Comparison of ENCODE assay signal across 19 cellular contexts in genomic region chr1:84756455-84757082, GRCh38.
DNase-seq lines count a peak whose midpoint lies in the region; ATAC-seq and TF ChIP-seq lines count a peak whose summit lies in the region.
"Had no signal": no experiment of that assay in that cellular context is flagged by ENCODE, and none has a peak within 500 bp of the region (broad histone marks: within the 10 kb centered on the region; RNA-seq: fewer than 3 reads in every experiment).

No MANE protein-coding gene starts in this region.

- H4K91ac ChIP-seq in H9 (ENCODE audit: insufficient read length, low read depth, low read length), result no peak overlapping the region

- no peak overlapping the region for H2BK15ac ChIP-seq in H9 (ENCODE audit: low read depth, low read length)
- H2BK15ac ChIP-seq in mesendoderm (replicated peaks; ENCODE audit: low read depth), result no peak overlapping the region

- H3K27ac ChIP-seq in H9 (ENCODE audit: insufficient read length, low read depth, low read length), result no peak overlapping the region
- H3K27ac ChIP-seq in mesendoderm (ENCODE audit: low read depth, low read length), result no peak overlapping the region
- no peak overlapping the region for H3K27ac ChIP-seq in body of pancreas
- H3K27ac ChIP-seq: BLaER1, HL-60, KMS-11, SK-N-MC had no signal

- peak overlapping the region in 2 of 3 experiments; percentile 27 to 46; a peak in 3 of 7 replicates for H3K27ac Mint-ChIP-seq in H9

- H2AFZ ChIP-seq in H9 (ENCODE audit: low read length), result no peak overlapping the region

- H4K8ac ChIP-seq in H9 (replicated peaks; ENCODE audit: insufficient read length, low read depth, low read length), result no peak overlapping the region
- no peak overlapping the region for H4K8ac ChIP-seq in mesendoderm (ENCODE audit: low read depth, low read length)

- H3K27me3 ChIP-seq in H9 (ENCODE audit: insufficient read depth, low read length) (no peaks in the 10 kb centered on the region), mesendoderm (ENCODE audit: insufficient read depth, low read length, poor library complexity) (no peaks in the 10 kb centered on the region), body of pancreas (no peaks in the 10 kb centered on the region)
- H3K27me3 ChIP-seq: BLaER1 had no signal

- H2BK20ac ChIP-seq in H9 (ENCODE audit: low read depth, low read length, poor library complexity, severe bottlenecking), result no peak overlapping the region

- H3K4me1 ChIP-seq in H9 (ENCODE audit: insufficient read depth, low read length) (no peaks in the 10 kb centered on the region), mesendoderm (ENCODE audit: control insufficient read depth, low read depth, low read length) (no peaks in the 10 kb centered on the region), body of pancreas (peaks cover 6% of the 10 kb centered on the region)

- H3K4me2 ChIP-seq in H9 (ENCODE audit: insufficient read depth, insufficient read length, low read length) (no peak overlapping the region), mesendoderm (ENCODE audit: low read length) (no peak overlapping the region)
- H3K4me2 ChIP-seq: BLaER1, KMS-11 had no signal

- no CpG with 5 or more reads among the region's 3 CpGs for WGBS in H9 (ENCODE audit: extremely low coverage, insufficient read length, low lambda C conversion rate)
- WGBS in mesendoderm (ENCODE audit: extremely low coverage, insufficient coverage, low lambda C conversion rate), result no CpG with 5 or more reads among the region's 3 CpGs
- 35 to 54% methylated on average over 3 of the region's 3 CpGs for WGBS in body of pancreas, 2 donors

- H3K23ac ChIP-seq in H9 (ENCODE audit: insufficient read length, low read depth, low read length), result no peak overlapping the region
- no peak overlapping the region for H3K23ac ChIP-seq in mesendoderm (ENCODE audit: low read length)

- DNase-seq in EL, result peak; percentile 35
- DNase-seq in H9, result no peak
- peak; percentile 4 for DNase-seq in RKO (ENCODE audit: low spot score)
- peak; percentile 43 for DNase-seq in mesendoderm
- no peak for DNase-seq in stimulated activated CD4-positive, alpha-beta T cell treated with anti-CD3 and anti-CD28 coated beads, Interleukin-4, amount 100 ng/mL, for 1 hour
- DNase-seq in body of pancreas, result no peak
- DNase-seq: CD8-positive, alpha-beta memory T cell; DMS153; NCI-H1436 treated with DMSO at 0.1 percent for 48 hours; NCI-H2029 treated with DMSO at 0.1 percent for 48 hours; NCI-H510A; NCI-H774; T-helper 1 cell; T1000 had no signal

- H2BK120ac ChIP-seq in H9 (ENCODE audit: low read depth, low read length, poor library complexity, severe bottlenecking), result no peak overlapping the region
- H2BK120ac ChIP-seq in mesendoderm (ENCODE audit: low read depth, low read length), result no peak overlapping the region

- no peak overlapping the region for H3K14ac ChIP-seq in H9 (ENCODE audit: insufficient read depth, low read length)

- peak overlapping the region in 1 of 2 experiments; percentile 33; a peak in 2 of 5 replicates for H3K4me3 Mint-ChIP-seq in H9
- H3K4me3 Mint-ChIP-seq: CD8-positive, alpha-beta memory T cell had no signal

- H3K23me2 ChIP-seq in H9 (ENCODE audit: insufficient read length, low read depth, low read length, poor library complexity, severe bottlenecking), result no peaks in the 10 kb centered on the region

- ATAC-seq in body of pancreas, result no peak
- ATAC-seq in GM18519 (IDR thresholded peaks at IDR 0.05; ENCODE audit: low FRiP score, unreplicated experiment), result no peak

- no peak overlapping the region for H3K9ac ChIP-seq in H9 (ENCODE audit: extremely low read depth, insufficient read length, low read length)
- H3K9ac ChIP-seq in mesendoderm (ENCODE audit: low read length), result no peak overlapping the region
- H3K9ac ChIP-seq: BLaER1, KMS-11 had no signal

- H3K79me1 ChIP-seq in H9 (ENCODE audit: insufficient read depth, low read depth, low read length, poor library complexity, severe bottlenecking) (no peaks in the 10 kb centered on the region), mesendoderm (ENCODE audit: low read length) (no peaks in the 10 kb centered on the region)

- H3T11ph ChIP-seq in H9 (ENCODE audit: low read length), result no peak overlapping the region

- TF ChIP-seq CTCF in H9 (conservative IDR thresholded peaks at IDR 0.05), result no peak
- TF ChIP-seq CTCF in body of pancreas (IDR thresholded peaks at IDR 0.05), result no peak

- H3K79me2 ChIP-seq in H9 (ENCODE audit: insufficient read depth, low read length) (no peaks in the 10 kb centered on the region), mesendoderm (ENCODE audit: control insufficient read depth, insufficient read depth, low read length) (no peaks in the 10 kb centered on the region)

- intact Hi-C loops in body of pancreas (cut with DNase I), result loop anchor here (10.0 kb wide), 1 partner anchor 132 kb away; no protein-coding TSS in a partner anchor

- no peak overlapping the region for H2BK5ac ChIP-seq in H9 (ENCODE audit: insufficient read length, low read length)
- H2BK5ac ChIP-seq in mesendoderm (ENCODE audit: low read length), result no peak overlapping the region

- H3K4ac ChIP-seq in H9 (ENCODE audit: low read depth, low read length), result no peak overlapping the region
- H3K4ac ChIP-seq in mesendoderm (ENCODE audit: low read depth, low read length), result no peak overlapping the region

- H3K4me1 Mint-ChIP-seq in H9, result peaks cover 39 to 40% of the 10 kb centered on the region in 2 experiments

- H3K36me3 ChIP-seq in mesendoderm (ENCODE audit: control insufficient read depth, insufficient read depth, low read length), result no peaks in the 10 kb centered on the region
- H3K36me3 ChIP-seq in body of pancreas (replicated peaks in 1 of 2; ENCODE audit: insufficient read depth in 1 of 2, low read depth in 2 of 2), result no peaks in the 10 kb centered on the region
- H3K36me3 ChIP-seq: BLaER1 had no signal

- H3K56ac ChIP-seq in H9 (ENCODE audit: insufficient read length, low read depth, low read length), result no peak overlapping the region
- no peak overlapping the region for H3K56ac ChIP-seq in mesendoderm (ENCODE audit: low read length)

- H3K9me3 ChIP-seq in H9 (ENCODE audit: control insufficient read depth, low read depth, low read length), result no peaks in the 10 kb centered on the region
- no peaks in the 10 kb centered on the region for H3K9me3 ChIP-seq in body of pancreas
- H3K9me3 ChIP-seq: BLaER1 had no signal

- no peak for TF ChIP-seq POLR2A in body of pancreas (IDR thresholded peaks at IDR 0.05)

- H3K27me3 Mint-ChIP-seq in H9 (ENCODE audit: low read depth), result no peaks in the 10 kb centered on the region

- H3K36me3 Mint-ChIP-seq in H9 (ENCODE audit: insufficient read depth in 1 of 3, low read depth in 3 of 3), result no peaks in the 10 kb centered on the region
- H3K36me3 Mint-ChIP-seq: CD8-positive, alpha-beta memory T cell had no signal

- no peak overlapping the region for H2BK12ac ChIP-seq in H9 (ENCODE audit: insufficient read length, low read depth, low read length)

- H4K5ac ChIP-seq in H9 (ENCODE audit: insufficient read length, low read depth, low read length) (no peak overlapping the region), mesendoderm (ENCODE audit: low read length) (no peak overlapping the region)

- H2AK5ac ChIP-seq in H9 (ENCODE audit: insufficient read length, low read length), result no peak overlapping the region
- no peak overlapping the region for H2AK5ac ChIP-seq in mesendoderm (ENCODE audit: low read length)

- no peak overlapping the region for H3K4me3 ChIP-seq in mesendoderm (ENCODE audit: low read length)
- no peak overlapping the region for H3K4me3 ChIP-seq in body of pancreas
- H3K4me3 ChIP-seq: BLaER1, SK-N-MC had no signal

- H4K20me1 ChIP-seq in H9 (ENCODE audit: control insufficient read depth, insufficient read depth, insufficient read length), result no peaks in the 10 kb centered on the region
- H4K20me1 ChIP-seq: BLaER1 had no signal

- H3K18ac ChIP-seq in H9 (ENCODE audit: insufficient read length, low read depth, low read length) (no peak overlapping the region), mesendoderm (ENCODE audit: low read length) (no peak overlapping the region)

- no peaks in the 10 kb centered on the region for H3K9me3 Mint-ChIP-seq in H9
- H3K9me3 Mint-ChIP-seq: CD8-positive, alpha-beta memory T cell had no signal

Comparison
In these comparisons a context has a peak if more than half of its experiments do, and no peak if none do; other contexts are left out.
1. DNase-seq: peak in EL (single experiment), RKO (single experiment) and mesendoderm (single experiment); none in H9 (single experiment), stimulated activated CD4-positive, alpha-beta T cell treated with anti-CD3 and anti-CD28 coated beads, Interleukin-4, amount 100 ng/mL, for 1 hour (single experiment) and body of pancreas (0 of 4).